In the genomic region with DNA sequence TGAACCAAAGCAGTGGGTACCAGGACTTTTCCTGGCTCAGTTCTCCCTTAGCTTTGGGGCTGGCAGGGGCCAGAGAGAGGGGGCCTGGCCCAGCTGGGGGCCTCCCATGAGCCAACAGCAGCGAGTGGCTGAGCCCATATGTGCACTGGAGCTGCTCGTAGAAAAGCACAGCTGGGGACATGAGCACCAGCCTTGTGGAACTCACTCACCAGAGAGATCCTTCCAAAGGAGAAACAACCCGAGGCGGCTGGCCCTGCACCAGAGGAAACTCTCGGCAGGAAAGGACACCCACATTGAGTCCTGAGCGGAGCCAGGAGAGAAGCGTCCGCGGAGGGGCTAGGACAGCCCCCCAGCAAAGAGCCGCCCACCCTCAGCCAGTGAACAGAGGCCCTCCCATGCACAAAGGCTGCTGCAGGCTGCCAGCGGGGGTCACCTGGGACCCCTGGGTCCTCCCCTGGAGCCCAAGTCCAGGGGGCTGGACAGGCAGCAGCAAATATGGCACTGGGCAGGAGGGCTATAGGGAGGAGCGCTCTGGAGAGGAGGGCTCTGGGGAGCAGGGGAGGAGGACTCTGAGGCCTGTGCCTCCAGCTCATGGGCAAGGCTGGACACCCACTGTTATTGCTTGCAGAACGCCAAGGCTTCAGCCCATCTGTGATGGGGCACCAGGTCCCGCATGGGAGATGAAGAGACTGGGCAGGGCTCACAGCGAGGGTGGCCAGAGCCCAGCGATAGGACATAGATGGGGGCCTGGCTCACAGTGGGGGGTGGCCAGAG, we compare ENCODE assay signal across 18 cellular contexts. TPM values are rescaled to one million over a fixed set of nuclear protein-coding genes. Genes with fewer than 3 reads are reported as not detected.
DNase-seq lines count a peak whose midpoint lies in the region; ATAC-seq and TF ChIP-seq lines count a peak whose summit lies in the region.
"Had no signal": no experiment of that assay in that cellular context is flagged by ENCODE, and none has a peak within 500 bp of the region (broad histone marks: within the 10 kb centered on the region; RNA-seq: fewer than 3 reads in every experiment).

No MANE protein-coding gene starts in this region.

- H4K20me1 ChIP-seq in DND-41 (ENCODE audit: insufficient read depth, low read length) = peaks cover 5% of the 10 kb centered on the region; the same call in 1 of the 2 replicates
- no peaks in the 10 kb centered on the region for H4K20me1 ChIP-seq in osteoblast (ENCODE audit: insufficient read depth, low read length)

- intact Hi-C loops in lower leg skin (cut with DNase I; ENCODE audit: low total_unique reads) = no loop called here

- H3K27ac ChIP-seq in DND-41 (ENCODE audit: low read length) = no peak overlapping the region
- H3K27ac ChIP-seq in right atrium auricular region = no peak overlapping the region
- H3K27ac ChIP-seq in osteoblast (ENCODE audit: low read depth, low read length) = no peak overlapping the region
- H3K27ac ChIP-seq: prostate gland, SJSA1 had no signal

- ATAC-seq in DND-41 (ENCODE audit: insufficient read depth, low read depth) (no peak), GM21528 (IDR thresholded peaks at IDR 0.05; ENCODE audit: low FRiP score, unreplicated experiment) (no peak)
- ATAC-seq: activated T-cell treated with anti-CD3 and anti-CD28 coated beads, Interleukin-2, amount 50 U/mL, for 72 hours had no signal

- H3K4me2 ChIP-seq in DND-41 (ENCODE audit: insufficient read depth, low read length) (no peak overlapping the region), osteoblast (ENCODE audit: insufficient read depth, low read length) (no peak overlapping the region)

- H3K79me2 ChIP-seq in DND-41 (ENCODE audit: insufficient read depth, low read length) (no peaks in the 10 kb centered on the region), osteoblast (ENCODE audit: insufficient read depth, low read length) (no peaks in the 10 kb centered on the region)

- no peaks in the 10 kb centered on the region for H3K4me1 ChIP-seq in DND-41 (ENCODE audit: insufficient read depth, low read length)
- peaks cover 0 to 23% of the 10 kb centered on the region in 2 donors for H3K4me1 ChIP-seq in right atrium auricular region
- peaks cover 17% of the 10 kb centered on the region for H3K4me1 ChIP-seq in osteoblast (ENCODE audit: insufficient read depth, low read length)

- H3K27me3 ChIP-seq in DND-41 (ENCODE audit: insufficient read depth, low read length, poor library complexity) (peaks cover 21% of the 10 kb centered on the region), right atrium auricular region (no peaks in the 10 kb centered on the region), osteoblast (ENCODE audit: insufficient read depth, low read length) (no peaks in the 10 kb centered on the region)
- H3K27me3 ChIP-seq: SJSA1 had no signal

- no peak for TF ChIP-seq POLR2A in lower leg skin (IDR thresholded peaks at IDR 0.05)

- H3K36me3 ChIP-seq in DND-41 (ENCODE audit: insufficient read depth, low read length) = no peaks in the 10 kb centered on the region
- no peaks in the 10 kb centered on the region for H3K36me3 ChIP-seq in right atrium auricular region
- no peaks in the 10 kb centered on the region for H3K36me3 ChIP-seq in osteoblast (ENCODE audit: insufficient read depth, low read length)
- H3K36me3 ChIP-seq: prostate gland, SJSA1 had no signal

- 80 to 85% methylated on average over 7 to 15 of the region's 16 CpGs for WGBS in lower leg skin, 2 donors

- TF ChIP-seq CTCF in DND-41 (IDR thresholded peaks at IDR 0.05; ENCODE audit: borderline replicate concordance, extremely low read depth, low read length, poor library complexity, severe bottlenecking) (no peak), right atrium auricular region (IDR thresholded peaks at IDR 0.05) (no peak), osteoblast (IDR thresholded peaks at IDR 0.05; ENCODE audit: extremely low read depth, low read depth, low read length) (no peak), lower leg skin (IDR thresholded peaks at IDR 0.05) (no peak)

- H3K9me3 ChIP-seq in DND-41 (ENCODE audit: insufficient read depth, low read length, severe bottlenecking) (no peaks in the 10 kb centered on the region), right atrium auricular region (no peaks in the 10 kb centered on the region), osteoblast (ENCODE audit: low read depth, low read length) (no peaks in the 10 kb centered on the region)
- H3K9me3 ChIP-seq: prostate gland, SJSA1 had no signal

- peak; percentile 1 for DNase-seq in DND-41
- peak; percentile 46 for DNase-seq in NCI-H446 treated with DMSO at 0.1 percent for 48 hours (lab: John Stamatoyannopoulos, UW)
- peak; percentile 56 for DNase-seq in right atrium auricular region (ENCODE audit: low spot score)
- DNase-seq in osteoblast (ENCODE audit: insufficient read length, low spot score, missing footprints) = peak; percentile 71
- DNase-seq in hippocampal formation (lab: John Stamatoyannopoulos, UW) = no peak
- no peak for DNase-seq in inferior parietal cortex (ENCODE audit: extremely low spot score)
- no peak for DNase-seq in lower leg skin (ENCODE audit: low spot score in 2 of 2)
- DNase-seq: activated CD4-positive, alpha-beta T cell treated with anti-CD3 and anti-CD28 coated beads for 4 hours; activated naive CD8-positive, alpha-beta T cell treated with anti-CD3 and anti-CD28 coated beads, Interleukin-2, amount 50 U/mL, for 24 hours; activated T-cell treated with anti-CD3 and anti-CD28 coated beads, Interleukin-2, amount 50 U/mL, for 72 hours; foreskin melanocyte; Kasumi-1; NCI-H1417 treated with DMSO at 0.1 percent for 48 hours; T1000 had no signal

- H3K9ac ChIP-seq in DND-41 (ENCODE audit: low read depth, low read length) = no peak overlapping the region

- H3K4me3 ChIP-seq in DND-41 (ENCODE audit: low read depth in 1 of 2, low read length in 2 of 2) = no peak overlapping the region
- no peak overlapping the region for H3K4me3 ChIP-seq in right atrium auricular region
- H3K4me3 ChIP-seq in osteoblast (ENCODE audit: insufficient read depth, low read length) = no peak overlapping the region
- no peak overlapping the region for H3K4me3 ChIP-seq in lower leg skin (ENCODE audit: low read depth, poor library complexity, severe bottlenecking)
- H3K4me3 ChIP-seq: prostate gland, SJSA1 had no signal

- H2AFZ ChIP-seq in DND-41 (ENCODE audit: low read depth, low read length) (no peak overlapping the region), osteoblast (ENCODE audit: low read length) (no peak overlapping the region)

RNA-seq across cellular contexts. Expression of a gene that starts 42.1 kb away (rescaled TPM):
- total RNA-seq in right atrium auricular region (10 to 100 TPM in 1 of 2 donors, 1 to 10 TPM in 1; 9.9 to 16.4 TPM), osteoblast (94.8 and 127 TPM in 2 replicates), lower leg skin (10 to 100 TPM in 3 of 4 donors, 1 to 10 TPM in 1; 9.0 to 18.4 (median 17.1) TPM)

RNA-seq across cellular contexts. Expression of a gene that starts 50.2 kb away (rescaled TPM):
- total RNA-seq in right atrium auricular region (not detected), osteoblast (under 0.01 TPM in 2 replicates), lower leg skin (under 1 TPM in 1 of 4 donors, not detected in 3; 0.10 TPM)
- total RNA-seq: activated T-cell treated with anti-CD3 and anti-CD28 coated beads, Interleukin-2, amount 50 U/mL, for 72 hours; SJSA1; subcutaneous adipose tissue had no signal

Comparison
In these comparisons a context has a peak if more than half of its experiments do, and no peak if none do; other contexts are left out.
1. DNase-seq: peak in DND-41 (single experiment), NCI-H446 treated with DMSO at 0.1 percent for 48 hours (single experiment), right atrium auricular region (single experiment) and osteoblast (single experiment); none in hippocampal formation (0 of 2), inferior parietal cortex (single experiment) and lower leg skin (0 of 2).